In the genomic region with DNA sequence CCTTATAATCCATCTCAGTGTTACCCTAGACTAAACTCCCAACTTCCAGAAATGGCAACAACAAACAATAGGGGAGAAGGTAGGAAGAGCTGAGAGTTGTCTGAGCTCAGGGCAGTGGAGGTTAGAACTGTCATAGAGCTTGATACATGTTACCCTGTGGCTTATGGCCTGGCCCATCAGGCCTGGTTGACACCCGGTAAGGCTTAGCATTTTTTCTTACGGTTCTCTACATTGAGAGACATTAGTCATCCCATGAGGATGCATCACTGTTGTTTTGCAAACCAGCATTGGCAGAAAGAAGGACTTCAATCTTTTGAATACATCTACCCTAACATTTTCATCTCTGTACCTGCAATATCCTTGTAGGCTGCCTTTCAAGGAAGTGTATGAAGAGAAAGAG, we compare ENCODE assay signal across 16 cellular contexts.
"Had no signal": no experiment of that assay in that cellular context is flagged by ENCODE, and none has a peak within 500 bp of the region (broad histone marks: within the 10 kb centered on the region; RNA-seq: fewer than 3 reads in every experiment).

No MANE protein-coding gene starts in this region.

- H3K9me3 Mint-ChIP-seq: activated naive CD8-positive, alpha-beta T cell treated with anti-CD3 and anti-CD28 coated beads, Interleukin-2, amount 10 ng/mL, durations not matched to agents 7 days and 5 days had no signal

- H3K27me3 Mint-ChIP-seq: activated naive CD8-positive, alpha-beta T cell treated with anti-CD3 and anti-CD28 coated beads, Interleukin-2, amount 10 ng/mL, durations not matched to agents 7 days and 5 days; brain had no signal

- DNase-seq: activated CD4-positive, alpha-beta T cell treated with anti-CD3 and anti-CD28 coated beads, Interleukin-2, amount 50 U/mL, for 4 hours; activated naive CD4-positive, alpha-beta T cell treated with Interleukin-2 at 50 U/mL for 16 hours; activated naive CD8-positive, alpha-beta T cell treated with anti-CD3 and anti-CD28 coated beads, Interleukin-2, amount 10 ng/mL, durations not matched to agents 7 days and 5 days; cortex of kidney; effector CD4-positive, alpha-beta T cell; esophagus squamous epithelium; hippocampal formation; islet precursor cell; midbrain; occipital lobe; retina; stimulated activated CD8-positive, alpha-beta memory T cell treated with anti-CD3 and anti-CD28 coated beads, Interleukin-4, amount 100 ng/mL, for 48 hours; stimulated activated naive CD4-positive, alpha-beta T cell treated with Interleukin-2 at 50 U/mL for 16 hours; SW 1271; thyroid gland had no signal

- H3K27ac Mint-ChIP-seq: activated naive CD8-positive, alpha-beta T cell treated with anti-CD3 and anti-CD28 coated beads, Interleukin-2, amount 10 ng/mL, durations not matched to agents 7 days and 5 days had no signal

- H3K4me3 Mint-ChIP-seq: activated naive CD8-positive, alpha-beta T cell treated with anti-CD3 and anti-CD28 coated beads, Interleukin-2, amount 10 ng/mL, durations not matched to agents 7 days and 5 days; brain had no signal

- H3K27me3 ChIP-seq: esophagus squamous epithelium, thyroid gland had no signal

- H3K4me3 ChIP-seq: esophagus squamous epithelium, thyroid gland had no signal

- H3K27ac ChIP-seq: esophagus squamous epithelium, thyroid gland had no signal

- H3K9me3 ChIP-seq: thyroid gland had no signal

- H3K4me1 ChIP-seq: esophagus squamous epithelium, thyroid gland had no signal
